1 cellular context compared by ENCODE assay signal in genomic region chr22:29480512-29481264, GRCh38.
TF ChIP-seq lines count a peak whose summit lies in the region.

No MANE protein-coding gene starts in this region.

TF ChIP-seq in K562, 482 proteins besides CTCF, POLR2A, EP300 and RAD21 (continued from another document and continues in another):
- TF ChIP-seq DDX20 (tag; IDR thresholded peaks at IDR 0.05; ENCODE audit: low read depth) (no peak), TOE1 (IDR thresholded peaks at IDR 0.05; ENCODE audit: borderline replicate concordance) (no peak), TOE1 (CRISPR knock-in tag; IDR thresholded peaks at IDR 0.05; ENCODE audit: borderline replicate concordance, low read depth) (no peak), SAP30 (IDR thresholded peaks at IDR 0.05; ENCODE audit: borderline replicate concordance, insufficient read depth, low read depth, low read length, poor library complexity, severe bottlenecking) (no peak), TFE3 (CRISPR knock-in tag; IDR thresholded peaks at IDR 0.05) (no peak), PREB (CRISPR knock-in tag; IDR thresholded peaks at IDR 0.05) (no peak), CUX1 (CRISPR knock-in tag; IDR thresholded peaks at IDR 0.05) (no peak), TFAP4 (CRISPR knock-in tag; IDR thresholded peaks at IDR 0.05; ENCODE audit: borderline replicate concordance) (peak; percentile 45; the same call in 1 of the 2 replicates), HDAC3 (IDR thresholded peaks at IDR 0.05; ENCODE audit: borderline replicate concordance, partially characterized antibody) (no peak), CEBPZ (IDR thresholded peaks at IDR 0.05; ENCODE audit: borderline replicate concordance, low read depth, low read length) (no peak), ZNF561 (CRISPR knock-in tag; conservative IDR thresholded peaks at IDR 0.05) (no peak), MCM5 (IDR thresholded peaks at IDR 0.05; ENCODE audit: low read depth) (no peak), ZNF431 (CRISPR knock-in tag; IDR thresholded peaks at IDR 0.05) (peak; percentile 76; the same call in 1 of the 2 replicates), PRDM10 (IDR thresholded peaks at IDR 0.05; ENCODE audit: partially characterized antibody) (peak; percentile 67), CREB5 (CRISPR knock-in tag; IDR thresholded peaks at IDR 0.05) (no peak), BCLAF1 (IDR thresholded peaks at IDR 0.05; ENCODE audit: borderline replicate concordance in 1 of 2, control insufficient read depth in 1 of 2, low read depth in 2 of 2, low read length in 1 of 2) (no peak), ZFP91 (CRISPR knock-in tag; IDR thresholded peaks at IDR 0.05) (no peak), ZBTB33 (CRISPR knock-in tag; IDR thresholded peaks at IDR 0.05) (peak; percentile 47; the same call in 1 of the 2 replicates), SRSF1 (IDR thresholded peaks at IDR 0.05; ENCODE audit: low read depth, low read length) (no peak), SMAD1 (IDR thresholded peaks at IDR 0.05; ENCODE audit: low read depth, low read length, partially characterized antibody) (no peak), ZBTB34 (CRISPR knock-in tag; IDR thresholded peaks at IDR 0.05) (no peak)
